Comparison of ENCODE assay signal across 24 cellular contexts in genomic region chr14:21205678-21206581, GRCh38. TPM values are rescaled to one million over a fixed set of nuclear protein-coding genes. Genes with fewer than 3 reads are reported as not detected.
DNase-seq lines count a peak whose midpoint lies in the region; ATAC-seq, FAIRE-seq and TF ChIP-seq lines count a peak whose summit lies in the region.
"Had no signal": no experiment of that assay in that cellular context is flagged by ENCODE, and none has a peak within 500 bp of the region (broad histone marks: within the 10 kb centered on the region; RNA-seq: fewer than 3 reads in every experiment).

No MANE protein-coding gene starts in this region.

- no peak for DNase-seq in activated CD8-positive, alpha-beta memory T cell treated with anti-CD3 and anti-CD28 coated beads, Interleukin-2, amount 10 ng/mL, durations not matched to agents 7 days and 5 days
- DNase-seq in activated CD8-positive, alpha-beta memory T cell treated with anti-CD3 and anti-CD28 coated beads for 24 hours: no peak
- DNase-seq in endothelial cell of umbilical vein (ENCODE audit: low read depth, low spot score): no peak
- DNase-seq in stimulated activated naive B cell treated with anti-CD40 and anti-IgM and Interleukin-4, amounts not matched to agents 10 μg/mL and 1 μg/mL and 100 μg/mL, for 72 hours: no peak
- DNase-seq in GM19240 (ENCODE audit: insufficient read length, low spot score): no peak
- no peak for DNase-seq in posterior cingulate gyrus
- no peak for DNase-seq in upper lobe of left lung
- DNase-seq: ACHN; adrenal gland; CD4-positive, CD25-positive, alpha-beta regulatory T cell; central memory CD4-positive, alpha-beta T cell; GM23248; left colon; mucosa of descending colon; ovary; Right ventricle myocardium superior had no signal

- H3K9me3 ChIP-seq in endothelial cell of umbilical vein (replicated peaks; ENCODE audit: control insufficient read depth, insufficient read depth, low read length) (no peaks in the 10 kb centered on the region), upper lobe of left lung (no peaks in the 10 kb centered on the region)
- H3K9me3 ChIP-seq: adrenal gland, mucosa of descending colon, ovary had no signal

- peak overlapping the region; percentile 29 for H3K27ac Mint-ChIP-seq in activated CD8-positive, alpha-beta memory T cell treated with anti-CD3 and anti-CD28 coated beads, Interleukin-2, amount 10 ng/mL, durations not matched to agents 7 days and 5 days
- H3K27ac Mint-ChIP-seq in IgD-negative memory B cell: peak overlapping the region; percentile 15 to 69 (median 42)
- peak overlapping the region; percentile 97 for H3K27ac Mint-ChIP-seq in stimulated activated naive B cell treated with anti-CD40 and anti-IgM and Interleukin-4, amounts not matched to agents 10 μg/mL and 1 μg/mL and 100 μg/mL, for 72 hours
- H3K27ac Mint-ChIP-seq: T-helper 1 cell treated with Interleukin-12 subunit alpha and Interleukin-12 subunit beta and Interleukin-4 antibody, amounts not matched to agents 30 μg/mL and 1 μg/mL, for 36 hours had no signal

- intact Hi-C loops in endothelial cell of umbilical vein (cut with micrococcal nuclease): no loop called here
- intact Hi-C loops in posterior cingulate gyrus (cut with DNase I): no loop called here

- H3K9me1 ChIP-seq in endothelial cell of umbilical vein (replicated peaks; ENCODE audit: control insufficient read depth, extremely low read depth, insufficient read depth, low read length): no peaks in the 10 kb centered on the region

- TF ChIP-seq POLR2A in endothelial cell of umbilical vein (IDR thresholded peaks at IDR 0.05; ENCODE audit: low read depth, low read length) (peak; percentile 60), upper lobe of left lung (IDR thresholded peaks at IDR 0.05) (no peak)

- peaks cover 65% of the 10 kb centered on the region for H3K36me3 Mint-ChIP-seq in activated CD8-positive, alpha-beta memory T cell treated with anti-CD3 and anti-CD28 coated beads, Interleukin-2, amount 10 ng/mL, durations not matched to agents 7 days and 5 days
- no peaks in the 10 kb centered on the region for H3K36me3 Mint-ChIP-seq in IgD-negative memory B cell
- peaks cover 66 to 79% of the 10 kb centered on the region in 2 donors for H3K36me3 Mint-ChIP-seq in stimulated activated naive B cell treated with anti-CD40 and anti-IgM and Interleukin-4, amounts not matched to agents 10 μg/mL and 1 μg/mL and 100 μg/mL, for 72 hours

- H3K27ac ChIP-seq in endothelial cell of umbilical vein (ENCODE audit: insufficient read depth, low read depth, low read length) (no peak overlapping the region), upper lobe of left lung (no peak overlapping the region)
- H3K27ac ChIP-seq: adrenal gland, GM23248, ovary, skin epidermis had no signal

- TF ChIP-seq CTCF in endothelial cell of umbilical vein (IDR thresholded peaks at IDR 0.05; ENCODE audit: extremely low read depth in 1 of 2, insufficient read depth in 1 of 2, low read depth in 1 of 2, low read length in 2 of 2) (no peak), upper lobe of left lung (IDR thresholded peaks at IDR 0.05) (no peak)

- no TSS peak for BruUV-seq in endothelial cell of umbilical vein (replicated peaks; lab: Mats Ljungman, UMichigan)

- H3K4me2 ChIP-seq in endothelial cell of umbilical vein (ENCODE audit: insufficient read depth, low read length): no peak overlapping the region

- no peak for TF ChIP-seq EP300 in upper lobe of left lung (IDR thresholded peaks at IDR 0.05)

- H3K9ac ChIP-seq in endothelial cell of umbilical vein (replicated peaks; ENCODE audit: extremely low read depth, insufficient read depth, low read length): no peak overlapping the region
- H3K9ac ChIP-seq: GM23248 had no signal

- 83% methylated on average over 12 of the region's 12 CpGs for WGBS in upper lobe of left lung, 2 donors

- peaks cover 2% of the 10 kb centered on the region for H3K4me1 Mint-ChIP-seq in activated CD8-positive, alpha-beta memory T cell treated with anti-CD3 and anti-CD28 coated beads, Interleukin-2, amount 10 ng/mL, durations not matched to agents 7 days and 5 days
- H3K4me1 Mint-ChIP-seq in IgD-negative memory B cell: peaks cover 2 to 19% (median 14%) of the 10 kb centered on the region in 3 donors
- H3K4me1 Mint-ChIP-seq in stimulated activated naive B cell treated with anti-CD40 and anti-IgM and Interleukin-4, amounts not matched to agents 10 μg/mL and 1 μg/mL and 100 μg/mL, for 72 hours: peaks cover 52 to 76% of the 10 kb centered on the region in 2 donors

- peaks cover 3% of the 10 kb centered on the region for H3K79me2 ChIP-seq in endothelial cell of umbilical vein (ENCODE audit: control insufficient read depth, insufficient read depth, low read length)

- dilution Hi-C loops in endothelial cell of umbilical vein (cut with MboI; ENCODE audit: extremely low pct_ligation_motif_present, low sequenced_read_pairs): no loop called here

- H3K36me3 ChIP-seq in endothelial cell of umbilical vein (ENCODE audit: control insufficient read depth in 2 of 2, extremely low read depth in 1 of 2, insufficient read depth in 2 of 2, low read length in 2 of 2): peaks cover 24 to 44% of the 10 kb centered on the region in 2 experiments
- peaks cover 16 to 53% (median 30%) of the 10 kb centered on the region in 4 donors for H3K36me3 ChIP-seq in upper lobe of left lung
- H3K36me3 ChIP-seq: ovary had no signal

- H2AFZ ChIP-seq in endothelial cell of umbilical vein (ENCODE audit: low read depth, low read length): no peak overlapping the region
- H2AFZ ChIP-seq: GM23248 had no signal

- H3K4me3 ChIP-seq in endothelial cell of umbilical vein (replicated peaks in 1 of 3; ENCODE audit: insufficient read depth in 1 of 3, low read depth in 1 of 3, low read length in 3 of 3) (no peak overlapping the region), upper lobe of left lung (no peak overlapping the region)
- H3K4me3 ChIP-seq: adrenal gland, GM23248, mucosa of descending colon, ovary, skin epidermis had no signal

- POLR2A ChIA-PET in endothelial cell of umbilical vein (lab: Charles Lee): no interaction called here

- H3K4me1 ChIP-seq in endothelial cell of umbilical vein (ENCODE audit: control insufficient read depth, extremely low read depth, insufficient read depth, low read length) (no peaks in the 10 kb centered on the region), upper lobe of left lung (peaks cover 0 to 30% (median 9%) of the 10 kb centered on the region in 4 donors)
- H3K4me1 ChIP-seq: adrenal gland had no signal

- H4K20me1 ChIP-seq in endothelial cell of umbilical vein (replicated peaks; ENCODE audit: control insufficient read depth, extremely low read depth, insufficient read depth, low read length): peaks cover 3% of the 10 kb centered on the region

- H3K27me3 ChIP-seq in endothelial cell of umbilical vein (ENCODE audit: control insufficient read depth in 2 of 2, insufficient read depth in 2 of 2, low read length in 2 of 2) (no peaks in the 10 kb centered on the region), upper lobe of left lung (no peaks in the 10 kb centered on the region)
- H3K27me3 ChIP-seq: adrenal gland, ovary had no signal

- H3K4me3 Mint-ChIP-seq in activated CD8-positive, alpha-beta memory T cell treated with anti-CD3 and anti-CD28 coated beads, Interleukin-2, amount 10 ng/mL, durations not matched to agents 7 days and 5 days: no peak overlapping the region
- no peak overlapping the region for H3K4me3 Mint-ChIP-seq in IgD-negative memory B cell
- peak overlapping the region; percentile 68 to 77 for H3K4me3 Mint-ChIP-seq in stimulated activated naive B cell treated with anti-CD40 and anti-IgM and Interleukin-4, amounts not matched to agents 10 μg/mL and 1 μg/mL and 100 μg/mL, for 72 hours
- H3K4me3 Mint-ChIP-seq: CD4-positive, CD25-positive, alpha-beta regulatory T cell; T-helper 1 cell treated with Interleukin-12 subunit alpha and Interleukin-12 subunit beta and Interleukin-4 antibody, amounts not matched to agents 30 μg/mL and 1 μg/mL, for 36 hours had no signal

- H3K9me3 Mint-ChIP-seq in activated CD8-positive, alpha-beta memory T cell treated with anti-CD3 and anti-CD28 coated beads, Interleukin-2, amount 10 ng/mL, durations not matched to agents 7 days and 5 days (ENCODE audit: low read depth): no peaks in the 10 kb centered on the region
- H3K9me3 Mint-ChIP-seq in IgD-negative memory B cell: no peaks in the 10 kb centered on the region
- H3K9me3 Mint-ChIP-seq in stimulated activated naive B cell treated with anti-CD40 and anti-IgM and Interleukin-4, amounts not matched to agents 10 μg/mL and 1 μg/mL and 100 μg/mL, for 72 hours: peaks cover 0 to 1% of the 10 kb centered on the region in 2 donors
- H3K9me3 Mint-ChIP-seq: CD4-positive, CD25-positive, alpha-beta regulatory T cell; T-helper 1 cell treated with Interleukin-12 subunit alpha and Interleukin-12 subunit beta and Interleukin-4 antibody, amounts not matched to agents 30 μg/mL and 1 μg/mL, for 36 hours had no signal

- no peaks in the 10 kb centered on the region for H3K27me3 Mint-ChIP-seq in activated CD8-positive, alpha-beta memory T cell treated with anti-CD3 and anti-CD28 coated beads, Interleukin-2, amount 10 ng/mL, durations not matched to agents 7 days and 5 days
- H3K27me3 Mint-ChIP-seq in IgD-negative memory B cell: no peaks in the 10 kb centered on the region
- no peaks in the 10 kb centered on the region for H3K27me3 Mint-ChIP-seq in stimulated activated naive B cell treated with anti-CD40 and anti-IgM and Interleukin-4, amounts not matched to agents 10 μg/mL and 1 μg/mL and 100 μg/mL, for 72 hours
- H3K27me3 Mint-ChIP-seq: CD4-positive, CD25-positive, alpha-beta regulatory T cell had no signal

- CTCF ChIA-PET in activated CD8-positive, alpha-beta memory T cell treated with anti-CD3 and anti-CD28 coated beads, Interleukin-2, amount 10 ng/mL, durations not matched to agents 7 days and 5 days (lab: Charles Lee): no interaction called here
- CTCF ChIA-PET in endothelial cell of umbilical vein (lab: Charles Lee): no interaction called here

- no peak for ATAC-seq in activated CD8-positive, alpha-beta memory T cell treated with anti-CD3 and anti-CD28 coated beads, Interleukin-2, amount 10 ng/mL, durations not matched to agents 7 days and 5 days
- ATAC-seq in stimulated activated naive B cell treated with anti-CD40 and anti-IgM and Interleukin-4, amounts not matched to agents 10 μg/mL and 1 μg/mL and 100 μg/mL, for 72 hours (replicated peaks): peak; percentile 30 to 31
- no peak for ATAC-seq in upper lobe of left lung (ENCODE audit: low FRiP score in 2 of 2)
- ATAC-seq: left colon, mucosa of descending colon had no signal

- no peak for FAIRE-seq in endothelial cell of umbilical vein (lab: Jason Lieb, UNC)

RNA-seq across cellular contexts. Expression of gene OR5AU1, which starts 50.1 kb away (rescaled TPM):
- total RNA-seq in activated CD8-positive, alpha-beta memory T cell treated with anti-CD3 and anti-CD28 coated beads, Interleukin-2, amount 10 ng/mL, durations not matched to agents 7 days and 5 days: not detected
- polyA plus RNA-seq in IgD-negative memory B cell: not detected
- total RNA-seq in endothelial cell of umbilical vein: not detected in 2 replicates
- polyA plus RNA-seq in endothelial cell of umbilical vein: not detected in 2 replicates
- polyA plus RNA-seq in endothelial cell of umbilical vein (2011; cell fraction: cytosol; rRNA removed): not detected in 2 replicates
- polyA plus RNA-seq in endothelial cell of umbilical vein (2011; cell fraction: nucleus; rRNA removed): not detected in 2 replicates
- polyA plus RNA-seq in endothelial cell of umbilical vein (2012): not detected in 2 replicates
- polyA minus RNA-seq in endothelial cell of umbilical vein: not detected in 2 replicates
- polyA minus RNA-seq in endothelial cell of umbilical vein (2011; cell fraction: cytosol; rRNA and poly(A)+ RNA removed): not detected
- not detected in 2 replicates for polyA minus RNA-seq in endothelial cell of umbilical vein (2011; cell fraction: nucleus; rRNA and poly(A)+ RNA removed)
- not detected for total RNA-seq in upper lobe of left lung
- total RNA-seq: adrenal gland; CD4-positive, CD25-positive, alpha-beta regulatory T cell; fibroblast of villous mesenchyme; GM23248; HT1080; left colon; M059J; mucosa of descending colon; NCI-H460; ovary; Right ventricle myocardium superior; ureter had no signal
- polyA plus RNA-seq: adrenal gland; CD4-positive, CD25-positive, alpha-beta regulatory T cell; GM23248; ovary had no signal

Comparison
In these comparisons a context has a peak if more than half of its experiments do, and no peak if none do; other contexts are left out.
1. ATAC-seq: peak in stimulated activated naive B cell treated with anti-CD40 and anti-IgM and Interleukin-4, amounts not matched to agents 10 μg/mL and 1 μg/mL and 100 μg/mL, for 72 hours (2 of 2); none in activated CD8-positive, alpha-beta memory T cell treated with anti-CD3 and anti-CD28 coated beads, Interleukin-2, amount 10 ng/mL, durations not matched to agents 7 days and 5 days (single experiment) and upper lobe of left lung (0 of 2).
2. H3K27ac Mint-ChIP-seq: peak in every context shown above with its lines; median percentile 97 in stimulated activated naive B cell treated with anti-CD40 and anti-IgM and Interleukin-4, amounts not matched to agents 10 μg/mL and 1 μg/mL and 100 μg/mL, for 72 hours; 42 in IgD-negative memory B cell; 29 in activated CD8-positive, alpha-beta memory T cell treated with anti-CD3 and anti-CD28 coated beads, Interleukin-2, amount 10 ng/mL, durations not matched to agents 7 days and 5 days.
3. H3K4me3 Mint-ChIP-seq: peak in stimulated activated naive B cell treated with anti-CD40 and anti-IgM and Interleukin-4, amounts not matched to agents 10 μg/mL and 1 μg/mL and 100 μg/mL, for 72 hours (2 of 2); none in activated CD8-positive, alpha-beta memory T cell treated with anti-CD3 and anti-CD28 coated beads, Interleukin-2, amount 10 ng/mL, durations not matched to agents 7 days and 5 days (single experiment) and IgD-negative memory B cell (0 of 4).